9 cellular contexts compared by ENCODE assay signal in genomic region chr3:121748638-121749275, GRCh38. TPM values are rescaled to one million over a fixed set of nuclear protein-coding genes. Genes with fewer than 3 reads are reported as not detected.
DNase-seq lines count a peak whose midpoint lies in the region; ATAC-seq and TF ChIP-seq lines count a peak whose summit lies in the region.
"Had no signal": no experiment of that assay in that cellular context is flagged by ENCODE, and none has a peak within 500 bp of the region (broad histone marks: within the 10 kb centered on the region; RNA-seq: fewer than 3 reads in every experiment).

No MANE protein-coding gene starts in this region.

- WGBS in esophagus muscularis mucosa = 5% methylated on average over 18 of the region's 18 CpGs

- H3K36me3 ChIP-seq in esophagus muscularis mucosa = no peaks in the 10 kb centered on the region

- TF ChIP-seq POLR2A in esophagus muscularis mucosa (IDR thresholded peaks at IDR 0.05; ENCODE audit: low read depth) = no peak

- no peak overlapping the region for H3K4me3 Mint-ChIP-seq in naive thymus-derived CD8-positive, alpha-beta T cell
- H3K4me3 Mint-ChIP-seq: activated naive CD8-positive, alpha-beta T cell had no signal

- H3K27me3 Mint-ChIP-seq in naive thymus-derived CD8-positive, alpha-beta T cell = peaks cover 0 to 19% (median 14%) of the 10 kb centered on the region in 5 donors

- no peak overlapping the region for H3K27ac Mint-ChIP-seq in naive thymus-derived CD8-positive, alpha-beta T cell
- H3K27ac Mint-ChIP-seq: activated naive CD8-positive, alpha-beta T cell had no signal

- peak overlapping the region; percentile 86 to 93 (median 90) for H3K27ac ChIP-seq in esophagus muscularis mucosa (replicated peaks in 1 of 4)

- peak; percentile 16 for ATAC-seq in HG02759 (IDR thresholded peaks at IDR 0.05; ENCODE audit: unreplicated experiment)
- ATAC-seq in naive thymus-derived CD8-positive, alpha-beta T cell = peak; percentile 4 to 7

- TF ChIP-seq CTCF in esophagus muscularis mucosa (IDR thresholded peaks at IDR 0.05) = no peak

- no peaks in the 10 kb centered on the region for H3K9me3 Mint-ChIP-seq in naive thymus-derived CD8-positive, alpha-beta T cell

- TF ChIP-seq EP300 in esophagus muscularis mucosa (IDR thresholded peaks at IDR 0.05) = no peak

- DNase-seq in NCI-H1092 (lab: John Stamatoyannopoulos, UW) (peak; percentile 1), NCI-H1092 treated with DMSO at 0.1 percent for 48 hours (lab: John Stamatoyannopoulos, UW) (no peak), RKO (ENCODE audit: low spot score) (peak; percentile 74), esophagus muscularis mucosa (ENCODE audit: extremely low spot score) (no peak), NCI-H1105 treated with DMSO at 0.1 percent for 48 hours (lab: John Stamatoyannopoulos, UW) (no peak), NK-92 (lab: John Stamatoyannopoulos, UW; ENCODE audit: unreplicated experiment) (no peak)
- peak in 4 of 10 donors; percentile 20 to 74 (median 26) for DNase-seq in naive thymus-derived CD8-positive, alpha-beta T cell

- H3K36me3 Mint-ChIP-seq in naive thymus-derived CD8-positive, alpha-beta T cell = no peaks in the 10 kb centered on the region
- H3K36me3 Mint-ChIP-seq: activated naive CD8-positive, alpha-beta T cell had no signal

- H3K27me3 ChIP-seq in esophagus muscularis mucosa = no peaks in the 10 kb centered on the region

- intact Hi-C loops in esophagus muscularis mucosa (cut with DNase I) = loop anchor here (5.0 kb wide), 1 partner anchor 89 kb away; the partner anchor contains the start of genes EAF2 and IQCB1

- H3K4me1 ChIP-seq in esophagus muscularis mucosa = peaks cover 28 to 44% (median 32%) of the 10 kb centered on the region in 4 donors

- H3K9me3 ChIP-seq in esophagus muscularis mucosa = no peaks in the 10 kb centered on the region

- POLR2A ChIA-PET in naive thymus-derived CD8-positive, alpha-beta T cell (lab: Charles Lee) = interaction anchor here (0.9 to 2.7 kb wide), 5 partner anchors 11 to 766 kb away, joined by 3 to 14 read pairs (median 4); partner anchors contain the start of genes HCLS1 and KPNA1

- H3K4me3 ChIP-seq in esophagus muscularis mucosa = peak overlapping the region; percentile 64 to 91 (median 86)

- peaks cover 2 to 13% (median 11%) of the 10 kb centered on the region in 4 donors for H3K4me1 Mint-ChIP-seq in naive thymus-derived CD8-positive, alpha-beta T cell

RNA-seq across cellular contexts. Expression of gene GOLGB1, which starts 0.8 kb away (rescaled TPM):
- 10 to 100 TPM; 55.7 to 73.9 (median 69.3) TPM for total RNA-seq in esophagus muscularis mucosa
- total RNA-seq in naive thymus-derived CD8-positive, alpha-beta T cell = 10 to 100 TPM; 36.4 to 38.4 TPM
- 1 to 10 TPM; 1.7 to 8.2 (median 2.8) TPM for polyA plus RNA-seq in naive thymus-derived CD8-positive, alpha-beta T cell

Comparison
In these comparisons a context has a peak if more than half of its experiments do, and no peak if none do; other contexts are left out.
1. DNase-seq: peak in NCI-H1092 (single experiment) and RKO (single experiment); none in NCI-H1092 treated with DMSO at 0.1 percent for 48 hours (single experiment), esophagus muscularis mucosa (single experiment), NCI-H1105 treated with DMSO at 0.1 percent for 48 hours (single experiment) and NK-92 (single experiment).